In the genomic region with DNA sequence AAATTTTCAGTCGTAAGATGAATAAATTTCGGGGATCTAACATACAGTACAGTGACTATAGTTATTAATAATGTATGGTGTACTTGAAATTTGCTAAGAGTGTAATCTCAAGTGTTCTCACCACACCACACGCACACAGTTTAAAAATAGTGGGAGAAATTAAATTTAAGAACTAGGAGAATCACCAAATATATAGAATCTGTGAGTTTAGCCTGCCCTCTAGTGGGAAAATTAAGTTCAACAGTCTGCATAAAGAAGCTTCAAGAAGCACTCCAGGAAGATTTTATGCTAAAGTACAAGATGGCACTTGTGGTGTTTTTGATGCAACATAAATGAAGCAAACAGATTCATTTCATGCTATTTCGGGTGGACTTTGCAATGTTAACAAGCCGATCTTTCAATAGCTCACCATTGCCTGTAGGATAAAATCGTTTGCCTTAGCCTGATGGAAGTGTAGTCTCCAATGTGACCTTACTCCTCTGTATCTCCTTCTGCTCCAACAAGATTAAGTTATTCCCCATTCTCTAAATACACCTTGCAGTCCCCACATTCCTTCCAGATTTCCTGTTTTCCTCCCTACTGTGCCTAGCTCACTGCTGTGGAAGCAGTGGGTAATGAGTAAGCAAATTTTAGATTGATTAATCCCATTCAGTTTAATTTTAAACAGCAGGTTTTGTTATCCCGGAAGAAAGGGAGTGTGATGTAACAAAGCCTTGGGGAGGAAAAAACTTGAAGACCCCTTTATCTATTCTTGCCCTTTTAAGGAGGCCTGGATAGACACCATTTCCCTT, we compare ENCODE assay signal across 9 cellular contexts. TPM values are rescaled to one million over a fixed set of nuclear protein-coding genes. Genes with fewer than 3 reads are reported as not detected.
DNase-seq lines count a peak whose midpoint lies in the region; ATAC-seq and TF ChIP-seq lines count a peak whose summit lies in the region.
"Had no signal": no experiment of that assay in that cellular context is flagged by ENCODE, and none has a peak within 500 bp of the region (broad histone marks: within the 10 kb centered on the region; RNA-seq: fewer than 3 reads in every experiment).

No MANE protein-coding gene starts in this region.

- H3K4me3 Mint-ChIP-seq in CD4-positive, CD25-positive, alpha-beta regulatory T cell, result peak overlapping the region; percentile 25 to 93 (median 55)
- no peak overlapping the region for H3K4me3 Mint-ChIP-seq in GM23338

- ATAC-seq in CD4-positive, CD25-positive, alpha-beta regulatory T cell (ENCODE audit: low read depth in 2 of 2), result no peak
- no peak for ATAC-seq in GM23338
- no peak for ATAC-seq in HG02885 (IDR thresholded peaks at IDR 0.05; ENCODE audit: poor library complexity, unreplicated experiment)

- peaks cover 20 to 35% (median 26%) of the 10 kb centered on the region in 4 donors for H3K4me1 Mint-ChIP-seq in CD4-positive, CD25-positive, alpha-beta regulatory T cell
- peaks cover 11% of the 10 kb centered on the region; the same call in 2 of the 3 replicates for H3K4me1 Mint-ChIP-seq in GM23338

- H3F3A ChIP-seq in GM23338 (replicated peaks; ENCODE audit: low read depth), result no peaks in the 10 kb centered on the region

- no peaks in the 10 kb centered on the region for H3K27me3 ChIP-seq in CD4-positive, CD25-positive, alpha-beta regulatory T cell (ENCODE audit: control insufficient read depth, insufficient read depth, low read length)
- H3K27me3 ChIP-seq in GM23338 (ENCODE audit: insufficient read depth) (no peaks in the 10 kb centered on the region), ascending aorta (no peaks in the 10 kb centered on the region), transverse colon (no peaks in the 10 kb centered on the region)

- no peaks in the 10 kb centered on the region for H3K9me3 ChIP-seq in CD4-positive, CD25-positive, alpha-beta regulatory T cell (ENCODE audit: control insufficient read depth in 2 of 2, low read length in 2 of 2)
- H3K9me3 ChIP-seq in ascending aorta (no peaks in the 10 kb centered on the region), transverse colon (no peaks in the 10 kb centered on the region)

- in situ Hi-C loops in transverse colon (cut with MboI; ENCODE audit: low pct_ligation_motif_present in 1 of 4, low pct_unique_long_range_greater_than_20kb in 1 of 4, low sequenced_read_pairs in 3 of 4), result loop anchor here (5.0 to 10.0 kb wide), 3 partner anchors 56 to 61 kb away; no protein-coding TSS in a partner anchor

- no peak overlapping the region for H3K4me3 ChIP-seq in CD4-positive, CD25-positive, alpha-beta regulatory T cell (ENCODE audit: low read depth, low read length)
- H3K4me3 ChIP-seq in GM23338 (no peak overlapping the region), ascending aorta (no peak overlapping the region), transverse colon (no peak overlapping the region)
- H3K4me3 ChIP-seq: skin epidermis had no signal

- peaks cover 16% of the 10 kb centered on the region for H3K4me1 ChIP-seq in CD4-positive, CD25-positive, alpha-beta regulatory T cell (ENCODE audit: control insufficient read depth, insufficient read depth, low read length, poor library complexity, severe bottlenecking)
- H3K4me1 ChIP-seq in GM23338 (ENCODE audit: insufficient read depth), result no peaks in the 10 kb centered on the region; the same call in 1 of the 2 replicates
- H3K4me1 ChIP-seq in ascending aorta, result peaks cover 0 to 4% of the 10 kb centered on the region in 2 donors
- peaks cover 0 to 21% (median 15%) of the 10 kb centered on the region in 4 donors for H3K4me1 ChIP-seq in transverse colon

- H3K36me3 ChIP-seq in CD4-positive, CD25-positive, alpha-beta regulatory T cell (ENCODE audit: control insufficient read depth, insufficient read depth, low read length), result no peaks in the 10 kb centered on the region
- no peaks in the 10 kb centered on the region for H3K36me3 ChIP-seq in GM23338 (ENCODE audit: insufficient read depth)
- H3K36me3 ChIP-seq in ascending aorta, result no peaks in the 10 kb centered on the region
- no peaks in the 10 kb centered on the region for H3K36me3 ChIP-seq in transverse colon

- peak overlapping the region; percentile 26; the same call in 1 of the 2 replicates for H2AFZ ChIP-seq in GM23338

- no peak overlapping the region for H3K27ac ChIP-seq in CD4-positive, CD25-positive, alpha-beta regulatory T cell (ENCODE audit: insufficient read depth, low read length, poor library complexity, severe bottlenecking)
- no peak overlapping the region for H3K27ac ChIP-seq in GM23338 (ENCODE audit: low read depth)
- no peak overlapping the region for H3K27ac ChIP-seq in ascending aorta
- no peak overlapping the region for H3K27ac ChIP-seq in transverse colon
- H3K27ac ChIP-seq: skin epidermis had no signal

- H3K36me3 Mint-ChIP-seq in CD4-positive, CD25-positive, alpha-beta regulatory T cell, result peaks cover 10% of the 10 kb centered on the region
- H3K36me3 Mint-ChIP-seq in GM23338 (ENCODE audit: low read depth), result peaks cover 3% of the 10 kb centered on the region; the same call in 2 of the 3 replicates

- no peaks in the 10 kb centered on the region for H4K20me1 ChIP-seq in GM23338 (replicated peaks; ENCODE audit: insufficient read depth)

- WGBS in transverse colon (ENCODE audit: low coverage in 1 of 2), 2 donors, result 23 to 24% methylated on average over 7 of the region's 7 CpGs

- no peaks in the 10 kb centered on the region for H3K9me2 ChIP-seq in GM23338 (ENCODE audit: insufficient read depth)

- TF ChIP-seq POLR2A in transverse colon (IDR thresholded peaks at IDR 0.05), result no peak

- H3K27me3 Mint-ChIP-seq in CD4-positive, CD25-positive, alpha-beta regulatory T cell, result peaks cover 29% of the 10 kb centered on the region
- H3K27me3 Mint-ChIP-seq in GM23338 (ENCODE audit: insufficient read depth, low read depth, poor library complexity), result peaks cover 24% of the 10 kb centered on the region

- no peaks in the 10 kb centered on the region for H3K79me2 ChIP-seq in GM23338 (replicated peaks; ENCODE audit: insufficient read depth)

- TF ChIP-seq EP300 in transverse colon (IDR thresholded peaks at IDR 0.05; ENCODE audit: low read depth), result no peak

- TF ChIP-seq CTCF in GM23338 (conservative IDR thresholded peaks at IDR 0.05; ENCODE audit: low read depth in 2 of 2), result peak; percentile 75 to 92
- TF ChIP-seq CTCF in ascending aorta (IDR thresholded peaks at IDR 0.05), result peak; percentile 77 to 80 (median 79)
- TF ChIP-seq CTCF in transverse colon (IDR thresholded peaks at IDR 0.05), result peak; percentile 69 to 94 (median 81)

- peak in 2 of 3 donors; percentile 80 to 84 for DNase-seq in CD4-positive, CD25-positive, alpha-beta regulatory T cell
- DNase-seq in GM23338 (ENCODE audit: low spot score), result peak; percentile 87
- peak; percentile 82 to 89 for DNase-seq in NCI-H446 (lab: John Stamatoyannopoulos, UW)
- no peak for DNase-seq in ascending aorta (ENCODE audit: low spot score in 2 of 2)
- peak; percentile 69 for DNase-seq in kidney glomerular epithelial cell (lab: John Stamatoyannopoulos, UW)
- no peak for DNase-seq in transverse colon
- DNase-seq in activated CD4-positive, CD25-positive, alpha-beta regulatory T cell (lab: John Stamatoyannopoulos, UW), result no peak

- peak overlapping the region in 1 of 3 donors; percentile 38 for H3K27ac Mint-ChIP-seq in CD4-positive, CD25-positive, alpha-beta regulatory T cell
- H3K27ac Mint-ChIP-seq in GM23338, result peak overlapping the region; percentile 42

- no peak overlapping the region for H3K4me2 ChIP-seq in GM23338

- intact Hi-C loops in ascending aorta (cut with DNase I) (loop anchor here (1.0 kb wide), 2 partner anchors 57 to 72 kb away; no protein-coding TSS in a partner anchor), transverse colon (cut with DNase I; ENCODE audit: low total_unique reads) (loop anchor here (2.0 to 5.0 kb wide), 2 partner anchors 57 to 71 kb away; no protein-coding TSS in a partner anchor)

- peaks cover 0 to 11% (median 5%) of the 10 kb centered on the region in 7 donors for H3K9me3 Mint-ChIP-seq in CD4-positive, CD25-positive, alpha-beta regulatory T cell
- peaks cover 7% of the 10 kb centered on the region; the same call in 2 of the 3 replicates for H3K9me3 Mint-ChIP-seq in GM23338

RNA-seq across cellular contexts. Expression of a gene that starts 8.7 kb away (rescaled TPM):
- total RNA-seq in CD4-positive, CD25-positive, alpha-beta regulatory T cell, result 39.5 TPM
- 1 to 10 TPM in 3 of 4 donors, under 1 TPM in 1; 0.90 to 2.2 (median 1.5) TPM for polyA plus RNA-seq in CD4-positive, CD25-positive, alpha-beta regulatory T cell
- 17.4 and 19.0 TPM in 2 replicates for total RNA-seq in GM23338 (2014; rRNA removed; shearing (Covaris generic))
- 4.8 TPM in 2 replicates for polyA plus RNA-seq in GM23338 (2016; fragmentation: Nextera tagmentation; extraction: Ambion mirVana)
- total RNA-seq in ascending aorta, result 129 TPM
- 100 to 1,000 TPM in 2 of 4 donors, 10 to 100 TPM in 2; 61.9 to 181 (median 88.8) TPM for total RNA-seq in transverse colon

RNA-seq across cellular contexts. Expression of a gene that starts 12.9 kb away (rescaled TPM):
- 263 TPM for total RNA-seq in CD4-positive, CD25-positive, alpha-beta regulatory T cell
- 10 to 100 TPM; 10.0 to 20.0 (median 11.3) TPM for polyA plus RNA-seq in CD4-positive, CD25-positive, alpha-beta regulatory T cell
- 56.1 and 63.9 TPM in 2 replicates for total RNA-seq in GM23338 (2014; rRNA removed; shearing (Covaris generic))
- 22.7 and 24.8 TPM in 2 replicates for polyA plus RNA-seq in GM23338 (2016; fragmentation: Nextera tagmentation; extraction: Ambion mirVana)
- total RNA-seq in ascending aorta (9.9 TPM), transverse colon (100 to 1,000 TPM in 2 of 4 donors, 10 to 100 TPM in 2; 64.3 to 140 (median 109) TPM)

Comparison
In these comparisons a context has a peak if more than half of its experiments do, and no peak if none do; other contexts are left out.
1. DNase-seq: peak in CD4-positive, CD25-positive, alpha-beta regulatory T cell (2 of 3), GM23338 (single experiment), NCI-H446 (2 of 2) and kidney glomerular epithelial cell (single experiment); none in ascending aorta (0 of 2), transverse colon (single experiment) and activated CD4-positive, CD25-positive, alpha-beta regulatory T cell (0 of 4).
2. Peak in every context shown above with its lines, with median percentiles within 50 percentile points of each other: CTCF ChIP-seq.